Comparison of ENCODE assay signal across 9 cellular contexts in the genomic region with DNA sequence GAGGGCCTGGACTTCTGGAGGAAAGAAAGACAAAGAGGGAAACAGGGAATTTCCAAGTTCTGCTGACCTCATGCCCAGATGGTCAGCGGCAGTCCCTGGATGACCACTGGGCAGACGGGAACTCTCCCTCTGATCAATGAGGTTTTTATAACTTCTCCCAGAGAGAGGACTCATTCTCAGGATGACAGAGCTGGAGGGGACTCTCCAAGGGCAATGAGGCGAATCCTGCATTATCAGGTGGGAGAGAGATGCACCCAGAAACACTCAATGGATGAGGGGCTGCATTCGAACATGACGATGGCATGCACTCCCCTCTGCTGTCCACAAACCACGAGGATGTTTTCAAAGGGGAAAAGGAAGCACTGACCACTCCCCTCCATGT. TPM values are rescaled to one million over a fixed set of nuclear protein-coding genes. Genes with fewer than 3 reads are reported as not detected.
DNase-seq lines count a peak whose midpoint lies in the region; ATAC-seq and TF ChIP-seq lines count a peak whose summit lies in the region.
"Had no signal": no experiment of that assay in that cellular context is flagged by ENCODE, and none has a peak within 500 bp of the region (broad histone marks: within the 10 kb centered on the region; RNA-seq: fewer than 3 reads in every experiment).

No MANE protein-coding gene starts in this region.

- H3K27me3 ChIP-seq in left ventricle myocardium inferior (ENCODE audit: low read depth) (no peaks in the 10 kb centered on the region), transverse colon (no peaks in the 10 kb centered on the region), WERI-Rb-1 (ENCODE audit: insufficient read depth, low read depth, severe bottlenecking) (no peaks in the 10 kb centered on the region)
- H3K27me3 ChIP-seq: cardiac muscle cell had no signal

- no peak for TF ChIP-seq EP300 in transverse colon (IDR thresholded peaks at IDR 0.05; ENCODE audit: low read depth)

- H3K4me1 ChIP-seq in left ventricle myocardium inferior (peaks cover 99% of the 10 kb centered on the region), transverse colon (peaks cover 37 to 84% (median 48%) of the 10 kb centered on the region in 4 donors)

- DNase-seq in left ventricle myocardium inferior (no peak), Right ventricle myocardium superior (no peak), immature natural killer cell (no peak), transverse colon (no peak), WERI-Rb-1 (no peak), NCI-H2029 (lab: John Stamatoyannopoulos, UW) (no peak)

- in situ Hi-C loops in transverse colon (cut with MboI; ENCODE audit: low pct_ligation_motif_present in 1 of 4, low pct_unique_long_range_greater_than_20kb in 1 of 4, low sequenced_read_pairs in 3 of 4) = no loop called here

- H3K4me1 Mint-ChIP-seq in immature natural killer cell = peaks cover 65 to 82% of the 10 kb centered on the region in 2 donors

- TF ChIP-seq CTCF in left ventricle myocardium inferior (IDR thresholded peaks at IDR 0.05; ENCODE audit: borderline replicate concordance) (no peak), transverse colon (IDR thresholded peaks at IDR 0.05) (no peak), WERI-Rb-1 (IDR thresholded peaks at IDR 0.05; ENCODE audit: low read depth, low read length) (no peak)

- H3K4me3 Mint-ChIP-seq in immature natural killer cell = peak overlapping the region in 2 of 5 donors; percentile 9 to 14

- peak overlapping the region; percentile 82 for H3K27ac ChIP-seq in left ventricle myocardium inferior (replicated peaks)
- H3K27ac ChIP-seq in KOPT-K1 (ENCODE audit: low read depth, low read length, poor library complexity, severe bottlenecking) = peak overlapping the region; percentile 10
- H3K27ac ChIP-seq in transverse colon = peak overlapping the region; percentile 25 to 61 (median 57)
- no peak overlapping the region for H3K27ac ChIP-seq in WERI-Rb-1
- H3K27ac ChIP-seq: cardiac muscle cell had no signal

- intact Hi-C loops in left ventricle myocardium inferior (cut with micrococcal nuclease) = no loop called here
- intact Hi-C loops in Right ventricle myocardium superior (cut with DNase I) = no loop called here
- intact Hi-C loops in transverse colon (cut with DNase I; ENCODE audit: low total_unique reads) = no loop called here

- H3K9me3 Mint-ChIP-seq in immature natural killer cell = peaks cover 0 to 1% (median 0%) of the 10 kb centered on the region in 6 donors

- H3K36me3 Mint-ChIP-seq in immature natural killer cell = peaks cover 0 to 4% (median 4%) of the 10 kb centered on the region in 3 donors

- H3K27me3 Mint-ChIP-seq in immature natural killer cell (ENCODE audit: low read depth in 3 of 3) = peaks cover 2 to 3% (median 3%) of the 10 kb centered on the region in 3 donors

- H3K9me3 ChIP-seq in left ventricle myocardium inferior (replicated peaks) (no peaks in the 10 kb centered on the region), KOPT-K1 (ENCODE audit: insufficient read depth, low read length, poor library complexity, severe bottlenecking) (no peaks in the 10 kb centered on the region), transverse colon (no peaks in the 10 kb centered on the region), WERI-Rb-1 (ENCODE audit: severe bottlenecking) (no peaks in the 10 kb centered on the region)

- H3K4me3 ChIP-seq in left ventricle myocardium inferior (no peak overlapping the region), transverse colon (no peak overlapping the region), WERI-Rb-1 (ENCODE audit: low read depth, low read length) (no peak overlapping the region)
- H3K4me3 ChIP-seq: cardiac muscle cell had no signal

- H3K36me3 ChIP-seq in left ventricle myocardium inferior (no peaks in the 10 kb centered on the region), KOPT-K1 (ENCODE audit: insufficient read depth, low read length) (peaks cover 25% of the 10 kb centered on the region), transverse colon (peaks cover 0 to 2% (median 0%) of the 10 kb centered on the region in 4 donors), WERI-Rb-1 (no peaks in the 10 kb centered on the region)
- H3K36me3 ChIP-seq: cardiac muscle cell had no signal

- WGBS in transverse colon (ENCODE audit: low coverage in 1 of 2), 2 donors = 71% methylated on average over 6 of the region's 6 CpGs; no CpG with 5 or more reads in 1 of the 2 donors

- H3K27ac Mint-ChIP-seq in immature natural killer cell = peak overlapping the region in 5 of 6 donors; percentile 69 to 86 (median 81)

- no peak for TF ChIP-seq POLR2A in transverse colon (IDR thresholded peaks at IDR 0.05)

- ATAC-seq in Right ventricle myocardium superior (ENCODE audit: poor library complexity) = no peak
- no peak for ATAC-seq in GM21526 (IDR thresholded peaks at IDR 0.05; ENCODE audit: low FRiP score, unreplicated experiment)

RNA-seq across cellular contexts. Expression of a gene that starts 12.7 kb away (rescaled TPM):
- 131 TPM for total RNA-seq in left ventricle myocardium inferior
- 126 TPM for total RNA-seq in Right ventricle myocardium superior
- 10 to 100 TPM; 21.8 to 62.4 (median 40.2) TPM for polyA plus RNA-seq in immature natural killer cell
- 100 to 1,000 TPM in 3 of 4 donors, 10 to 100 TPM in 1; 63.9 to 296 (median 223) TPM for total RNA-seq in transverse colon

RNA-seq across cellular contexts. Expression of a gene that starts 47.8 kb away (rescaled TPM):
- total RNA-seq in left ventricle myocardium inferior (744 TPM), Right ventricle myocardium superior (592 TPM), transverse colon (100 to 1,000 TPM; 252 to 758 (median 352) TPM)
- polyA plus RNA-seq in immature natural killer cell = under 1 TPM in 1 of 3 donors, not detected in 2; 0.96 TPM
